Comparison of ENCODE assay signal across 16 cellular contexts in the genomic region with DNA sequence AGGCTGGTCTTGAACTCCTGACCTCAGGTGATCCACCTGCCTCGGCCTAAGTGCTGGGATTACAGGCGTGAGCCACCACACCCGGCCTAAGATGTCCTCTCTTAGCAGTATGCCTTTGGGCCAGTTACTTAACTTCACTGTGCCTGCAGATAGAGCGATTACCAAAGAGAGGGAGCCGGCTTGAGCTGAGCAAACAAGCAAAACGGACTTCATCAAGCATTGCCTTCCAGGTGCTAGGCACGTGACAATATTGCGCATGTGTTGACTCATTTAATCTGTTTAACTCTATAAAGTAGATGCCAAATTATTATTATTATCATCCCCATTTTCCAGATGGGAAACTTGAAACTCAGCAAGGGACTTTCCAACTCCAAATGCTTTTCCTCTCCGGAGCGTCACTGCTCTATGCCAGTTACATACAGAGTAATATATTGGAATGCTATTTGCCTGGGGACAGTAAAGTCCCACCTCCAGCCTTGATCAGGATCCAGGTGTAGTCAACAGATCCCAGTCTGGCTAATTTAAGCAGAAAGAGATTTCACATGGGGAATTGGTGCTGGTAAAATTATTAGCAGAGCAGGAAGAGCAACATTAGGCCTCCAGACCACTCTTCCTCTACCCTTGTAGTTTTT. TPM values are rescaled to one million over a fixed set of nuclear protein-coding genes. Genes with fewer than 3 reads are reported as not detected.
DNase-seq lines count a peak whose midpoint lies in the region; ATAC-seq and TF ChIP-seq lines count a peak whose summit lies in the region.
"Had no signal": no experiment of that assay in that cellular context is flagged by ENCODE, and none has a peak within 500 bp of the region (broad histone marks: within the 10 kb centered on the region; RNA-seq: fewer than 3 reads in every experiment).

No MANE protein-coding gene starts in this region.

- peak overlapping the region; percentile 13 for H3K27ac Mint-ChIP-seq in activated naive CD4-positive, alpha-beta T cell treated with anti-CD3 and anti-CD28 coated beads, Interleukin-2, amount 50 U/mL, for 24 hours
- no peak overlapping the region for H3K27ac Mint-ChIP-seq in activated naive CD4-positive, alpha-beta T cell treated with anti-CD3 and anti-CD28 coated beads for 36 hours

- no peak for TF ChIP-seq CTCF in osteoblast (IDR thresholded peaks at IDR 0.05; ENCODE audit: extremely low read depth, low read depth, low read length)

- H3K4me3 ChIP-seq in osteoblast (ENCODE audit: insufficient read depth, low read length), result no peak overlapping the region

- no peaks in the 10 kb centered on the region for H3K79me2 ChIP-seq in osteoblast (ENCODE audit: insufficient read depth, low read length)

- H3K4me1 ChIP-seq in osteoblast (ENCODE audit: insufficient read depth, low read length), result peaks cover 6% of the 10 kb centered on the region

- H3K4me3 Mint-ChIP-seq in activated naive CD4-positive, alpha-beta T cell treated with anti-CD3 and anti-CD28 coated beads, Interleukin-2, amount 50 U/mL, for 24 hours, result no peak overlapping the region
- no peak overlapping the region for H3K4me3 Mint-ChIP-seq in activated naive CD4-positive, alpha-beta T cell treated with anti-CD3 and anti-CD28 coated beads for 36 hours

- H3K9me3 Mint-ChIP-seq in activated naive CD4-positive, alpha-beta T cell treated with anti-CD3 and anti-CD28 coated beads, Interleukin-2, amount 50 U/mL, for 24 hours, result no peaks in the 10 kb centered on the region
- no peaks in the 10 kb centered on the region for H3K9me3 Mint-ChIP-seq in activated naive CD4-positive, alpha-beta T cell treated with anti-CD3 and anti-CD28 coated beads for 36 hours

- H3K4me1 Mint-ChIP-seq in activated naive CD4-positive, alpha-beta T cell treated with anti-CD3 and anti-CD28 coated beads, Interleukin-2, amount 50 U/mL, for 24 hours, result no peaks in the 10 kb centered on the region
- no peaks in the 10 kb centered on the region for H3K4me1 Mint-ChIP-seq in activated naive CD4-positive, alpha-beta T cell treated with anti-CD3 and anti-CD28 coated beads for 36 hours (ENCODE audit: low read depth)

- H3K4me2 ChIP-seq in osteoblast (ENCODE audit: insufficient read depth, low read length), result no peak overlapping the region

- no peak overlapping the region for H3K27ac ChIP-seq in osteoblast (ENCODE audit: low read depth, low read length)
- H3K27ac ChIP-seq: 22Rv1 had no signal

- intact Hi-C loops in activated naive CD4-positive, alpha-beta T cell treated with anti-CD3 and anti-CD28 coated beads for 36 hours (cut with micrococcal nuclease), result no loop called here
- intact Hi-C loops in left colon (cut with DNase I, micrococcal nuclease), result no loop called here

- ATAC-seq in left colon, result peak; percentile 50
- no peak for ATAC-seq in HG02973 (IDR thresholded peaks at IDR 0.05; ENCODE audit: unreplicated experiment)

- CTCF ChIA-PET in activated naive CD4-positive, alpha-beta T cell treated with anti-CD3 and anti-CD28 coated beads for 36 hours (lab: Charles Lee), result interaction anchor here (0.5 to 1.6 kb wide), 5 partner anchors 12 to 310 kb away, joined by 3 to 6 read pairs (median 3); no protein-coding TSS in a partner anchor

- no peaks in the 10 kb centered on the region for H3K9me3 ChIP-seq in osteoblast (ENCODE audit: low read depth, low read length)

- H3K27me3 Mint-ChIP-seq in activated naive CD4-positive, alpha-beta T cell treated with anti-CD3 and anti-CD28 coated beads, Interleukin-2, amount 50 U/mL, for 24 hours, result peaks cover 3% of the 10 kb centered on the region
- no peaks in the 10 kb centered on the region for H3K27me3 Mint-ChIP-seq in activated naive CD4-positive, alpha-beta T cell treated with anti-CD3 and anti-CD28 coated beads for 36 hours (ENCODE audit: low read depth)

- H2AFZ ChIP-seq in osteoblast (ENCODE audit: low read length), result no peak overlapping the region

- no peaks in the 10 kb centered on the region for H4K20me1 ChIP-seq in osteoblast (ENCODE audit: insufficient read depth, low read length)

- H3K27me3 ChIP-seq in osteoblast (ENCODE audit: insufficient read depth, low read length), result peaks cover 3% of the 10 kb centered on the region

- no peaks in the 10 kb centered on the region for H3K36me3 Mint-ChIP-seq in activated naive CD4-positive, alpha-beta T cell treated with anti-CD3 and anti-CD28 coated beads, Interleukin-2, amount 50 U/mL, for 24 hours
- H3K36me3 Mint-ChIP-seq in activated naive CD4-positive, alpha-beta T cell treated with anti-CD3 and anti-CD28 coated beads for 36 hours (ENCODE audit: low read depth), result no peaks in the 10 kb centered on the region

- no peak for DNase-seq in activated naive CD4-positive, alpha-beta T cell treated with anti-CD3 and anti-CD28 coated beads for 36 hours
- no peak for DNase-seq in left colon
- peak; percentile 1 for DNase-seq in osteoblast (ENCODE audit: insufficient read length, low spot score, missing footprints)
- DNase-seq in activated CD4-positive, alpha-beta T cell treated with anti-CD3 and anti-CD28 coated beads, Interleukin-2, amount 50 U/mL, for 1 hour, result no peak
- DNase-seq in DMS153 (lab: John Stamatoyannopoulos, UW), result no peak
- DNase-seq in SW480 (ENCODE audit: low spot score), result no peak
- DNase-seq: C1 segment of cervical spinal cord, HCEC 1CT, NCI-H1436 treated with DMSO at 0.1 percent for 48 hours, NCI-H2081, NCI-H510A treated with DMSO at 0.1 percent for 48 hours, SHP77 treated with DMSO at 0.1 percent for 48 hours had no signal

- H3K36me3 ChIP-seq in osteoblast (ENCODE audit: insufficient read depth, low read length), result no peaks in the 10 kb centered on the region

RNA-seq across cellular contexts. Expression of gene C9orf152, which starts 5.6 kb away (rescaled TPM):
- not detected for total RNA-seq in activated naive CD4-positive, alpha-beta T cell treated with anti-CD3 and anti-CD28 coated beads for 36 hours
- 10 to 100 TPM; 54.3 to 62.0 TPM for total RNA-seq in left colon
- not detected in 2 replicates for total RNA-seq in osteoblast
- total RNA-seq: IMR-90 had no signal

RNA-seq across cellular contexts. Expression of gene TXN, which starts 42.8 kb away (rescaled TPM):
- 100 to 1,000 TPM; 460 to 475 TPM for total RNA-seq in activated naive CD4-positive, alpha-beta T cell treated with anti-CD3 and anti-CD28 coated beads for 36 hours
- total RNA-seq in left colon (100 to 1,000 TPM; 373 to 609 TPM), osteoblast (234 and 258 TPM in 2 replicates)

Comparison
In these comparisons a context has a peak if more than half of its experiments do, and no peak if none do; other contexts are left out.
1. RNA of gene C9orf152, which starts 5.6 kb away (total RNA-seq): 54.3 to 62.0 TPM in left colon; not detected in activated naive CD4-positive, alpha-beta T cell treated with anti-CD3 and anti-CD28 coated beads for 36 hours and not detected in osteoblast; every median in the first group is over 10 times any median in the second.